ENCODE assay signal across 18 cellular contexts in the genomic region with DNA sequence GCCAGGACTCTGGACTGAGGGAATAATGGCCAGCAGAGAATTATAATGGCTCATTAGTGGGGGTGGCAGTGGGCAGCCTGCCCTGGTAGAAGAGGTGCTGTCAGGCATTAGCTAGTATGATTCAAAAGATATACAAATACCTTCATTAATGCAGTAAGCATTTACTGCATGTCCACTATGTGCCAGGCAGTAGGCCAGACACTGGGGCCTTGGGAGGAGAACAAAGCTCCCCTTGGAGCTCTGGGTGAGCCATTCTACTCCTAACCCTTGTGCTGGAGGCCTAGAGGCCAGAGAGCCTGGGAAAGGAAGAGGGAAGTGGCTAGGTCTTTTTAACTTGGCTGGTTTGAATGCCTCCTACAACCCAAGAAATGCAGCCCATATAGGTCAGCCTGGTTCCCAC.
"Had no signal": no experiment of that assay in that cellular context is flagged by ENCODE, and none has a peak within 500 bp of the region (broad histone marks: within the 10 kb centered on the region; RNA-seq: fewer than 3 reads in every experiment).

No MANE protein-coding gene starts in this region.

- H2AFZ ChIP-seq: hepatocyte had no signal

- H3K36me3 ChIP-seq: adrenal gland, gastroesophageal sphincter, prostate gland, thyroid gland, vagina had no signal

- H3K4me3 Mint-ChIP-seq: activated CD4-positive, alpha-beta T cell treated with anti-CD3 and anti-CD28 coated beads for 36 hours; activated T-helper 17 cell treated with anti-CD3 and anti-CD28 coated beads, Interleukin-2, amount 50 U/mL, for 72 hours; natural killer cell; stimulated activated naive CD8-positive, alpha-beta T cell treated with anti-CD3 and anti-CD28 coated beads, Interleukin-15, Interleukin-2, amounts not matched to agents 100 ng/mL and 50 ng/mL, for 24 hours had no signal

- DNase-seq: activated CD4-positive, alpha-beta T cell treated with anti-CD3 and anti-CD28 coated beads for 36 hours; activated naive CD4-positive, alpha-beta T cell treated with anti-CD3 and anti-CD28 coated beads, Interleukin-2, amount 50 U/mL, for 16 hours; activated T-cell treated with anti-CD3 and anti-CD28 coated beads for 4 hours; adrenal gland; cortex of kidney; mucosa of descending colon; natural killer cell; stimulated activated CD4-positive, alpha-beta T cell treated with anti-CD3 and anti-CD28 coated beads, Interleukin-12 subunit alpha, Interleukin-12 subunit beta, amount 100 ng/mL, for 4 hours; T-helper 9 cell; thyroid gland; WERI-Rb-1 had no signal

- ATAC-seq: activated CD4-positive, alpha-beta T cell treated with anti-CD3 and anti-CD28 coated beads for 36 hours; activated T-helper 17 cell treated with anti-CD3 and anti-CD28 coated beads, Interleukin-2, amount 50 U/mL, for 72 hours; gastroesophageal sphincter; mucosa of descending colon had no signal

- H3K4me1 ChIP-seq: prostate gland had no signal

- H3K4me2 ChIP-seq: hepatocyte had no signal

- H3K79me2 ChIP-seq: hepatocyte had no signal

- H3K4me1 Mint-ChIP-seq: activated CD4-positive, alpha-beta T cell treated with anti-CD3 and anti-CD28 coated beads for 36 hours; activated T-helper 17 cell treated with anti-CD3 and anti-CD28 coated beads, Interleukin-2, amount 50 U/mL, for 72 hours; natural killer cell had no signal

- H3K36me3 Mint-ChIP-seq: natural killer cell had no signal

- H3K27ac Mint-ChIP-seq: activated CD4-positive, alpha-beta T cell treated with anti-CD3 and anti-CD28 coated beads for 36 hours; activated T-helper 17 cell treated with anti-CD3 and anti-CD28 coated beads, Interleukin-2, amount 50 U/mL, for 72 hours; natural killer cell; stimulated activated naive CD8-positive, alpha-beta T cell treated with anti-CD3 and anti-CD28 coated beads, Interleukin-15, Interleukin-2, amounts not matched to agents 100 ng/mL and 50 ng/mL, for 24 hours had no signal

- H3K27me3 ChIP-seq: adrenal gland, gastroesophageal sphincter, hepatocyte, thyroid gland, vagina had no signal

- H3K4me3 ChIP-seq: adrenal gland, gastroesophageal sphincter, hepatocyte, lung, mucosa of descending colon, prostate gland, thyroid gland, vagina had no signal

- H3K9me3 Mint-ChIP-seq: activated T-helper 17 cell treated with anti-CD3 and anti-CD28 coated beads, Interleukin-2, amount 50 U/mL, for 72 hours; natural killer cell; stimulated activated naive CD8-positive, alpha-beta T cell treated with anti-CD3 and anti-CD28 coated beads, Interleukin-15, Interleukin-2, amounts not matched to agents 100 ng/mL and 50 ng/mL, for 24 hours had no signal

- H3K27ac ChIP-seq: adrenal gland, hepatocyte, prostate gland, vagina, WERI-Rb-1 had no signal

- H3K9me3 ChIP-seq: adrenal gland, gastroesophageal sphincter, mucosa of descending colon, prostate gland, thyroid gland, vagina had no signal

- H3K27me3 Mint-ChIP-seq: activated T-helper 17 cell treated with anti-CD3 and anti-CD28 coated beads, Interleukin-2, amount 50 U/mL, for 72 hours had no signal
